In the genomic region with DNA sequence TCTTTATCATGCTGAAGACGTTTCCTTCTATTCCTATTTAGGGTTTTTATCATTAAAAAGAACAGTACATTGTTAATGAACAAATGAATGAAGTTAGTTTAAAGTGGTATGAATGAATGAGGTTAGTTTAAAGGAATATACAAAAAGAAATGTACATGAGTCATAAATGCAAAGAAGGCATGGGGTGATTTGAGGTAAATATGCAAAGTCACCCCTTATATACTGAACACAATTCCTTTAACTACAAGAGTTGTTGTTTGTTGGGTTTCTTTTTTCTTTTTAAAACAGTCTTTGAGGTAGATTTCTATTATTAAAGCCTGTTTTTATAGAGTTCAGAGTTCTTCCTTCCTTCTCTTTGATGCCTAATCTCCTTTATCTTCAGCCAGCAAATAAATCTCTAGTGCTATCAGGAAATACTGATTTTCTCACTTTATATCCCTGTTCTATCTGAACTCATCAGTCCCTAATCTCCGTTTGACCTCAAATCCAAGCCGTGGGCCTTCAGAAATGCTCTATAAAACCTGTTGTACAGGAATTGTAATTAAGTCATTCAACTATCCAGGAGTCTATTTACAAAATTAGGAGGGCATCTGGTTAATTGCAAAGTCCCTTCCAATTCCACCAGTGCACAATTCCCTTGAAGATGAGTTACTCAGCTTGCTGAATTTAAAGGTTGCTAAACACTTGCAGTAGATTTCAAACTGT, we compare ENCODE assay signal across 22 cellular contexts. TPM values are rescaled to one million over a fixed set of nuclear protein-coding genes. Genes with fewer than 3 reads are reported as not detected.
DNase-seq lines count a peak whose midpoint lies in the region; ATAC-seq, FAIRE-seq and TF ChIP-seq lines count a peak whose summit lies in the region.
"Had no signal": no experiment of that assay in that cellular context is flagged by ENCODE, and none has a peak within 500 bp of the region (broad histone marks: within the 10 kb centered on the region; RNA-seq: fewer than 3 reads in every experiment).

No MANE protein-coding gene starts in this region.

- H3K9me3 Mint-ChIP-seq in activated naive CD8-positive, alpha-beta T cell treated with anti-CD3 and anti-CD28 coated beads for 36 hours: no peaks in the 10 kb centered on the region

- TF ChIP-seq RAD21 in A549 (conservative IDR thresholded peaks at IDR 0.05 in 1 of 2, IDR thresholded peaks at IDR 0.05 in 1 of 2): no peak

- TF ChIP-seq CTCF in A549 (IDR thresholded peaks at IDR 0.05) (no peak), bronchial epithelial cell (IDR thresholded peaks at IDR 0.05; ENCODE audit: insufficient read depth, low read length, severe bottlenecking) (no peak), hepatocyte (IDR thresholded peaks at IDR 0.05; ENCODE audit: poor library complexity) (no peak)

- CTCF ChIA-PET in A549 (lab: Yijun Ruan, JAX): no interaction called here

- H3K9me3 ChIP-seq in A549 (no peaks in the 10 kb centered on the region; the same call in 2 of the 3 replicates), hepatocyte (ENCODE audit: low read depth) (no peaks in the 10 kb centered on the region)

- H3K27ac Mint-ChIP-seq in activated naive CD8-positive, alpha-beta T cell treated with anti-CD3 and anti-CD28 coated beads for 36 hours: no peak overlapping the region
- H3K27ac Mint-ChIP-seq: CD14-positive monocyte had no signal

- H3K4me3 ChIP-seq in A549: no peak overlapping the region
- no peak overlapping the region for H3K4me3 ChIP-seq in bronchial epithelial cell (ENCODE audit: low read depth, low read length)
- H3K4me3 ChIP-seq in hepatocyte: no peak overlapping the region
- H3K4me3 ChIP-seq: SK-N-MC had no signal

- peak overlapping the region; percentile 50 for H3K4me2 ChIP-seq in A549
- H3K4me2 ChIP-seq in hepatocyte: peak overlapping the region; percentile 14

- ATAC-seq in A549: no peak
- ATAC-seq in GM19324 (IDR thresholded peaks at IDR 0.05; ENCODE audit: low FRiP score, unreplicated experiment): no peak
- ATAC-seq in GM21423 (IDR thresholded peaks at IDR 0.05; ENCODE audit: unreplicated experiment): no peak

- H3K36me3 ChIP-seq in bronchial epithelial cell (ENCODE audit: control insufficient read depth, insufficient read depth, low read length) (no peaks in the 10 kb centered on the region), hepatocyte (replicated peaks; ENCODE audit: insufficient read depth, low read depth) (no peaks in the 10 kb centered on the region)

- no peak overlapping the region for H3K4me3 Mint-ChIP-seq in activated naive CD8-positive, alpha-beta T cell treated with anti-CD3 and anti-CD28 coated beads for 36 hours
- H3K4me3 Mint-ChIP-seq: CD14-positive monocyte had no signal

- 43% methylated on average over 3 of the region's 3 CpGs for WGBS in A549 (ENCODE audit: missing lambda C conversion rate)
- 22% methylated on average over 3 of the region's 3 CpGs for WGBS in hepatocyte (ENCODE audit: low lambda C conversion rate, missing lambda C conversion rate)

- H3K27me3 ChIP-seq in bronchial epithelial cell (ENCODE audit: control insufficient read depth, insufficient read depth, low read length): no peaks in the 10 kb centered on the region
- H3K27me3 ChIP-seq in hepatocyte: no peaks in the 10 kb centered on the region

- no peaks in the 10 kb centered on the region for H3K79me2 ChIP-seq in hepatocyte

- no peaks in the 10 kb centered on the region for H3K27me3 Mint-ChIP-seq in activated naive CD8-positive, alpha-beta T cell treated with anti-CD3 and anti-CD28 coated beads for 36 hours

- H3K4me1 ChIP-seq in A549 (peaks cover 31% of the 10 kb centered on the region), hepatocyte (ENCODE audit: insufficient read depth) (peaks cover 11% of the 10 kb centered on the region)

- H4K20me1 ChIP-seq in hepatocyte (ENCODE audit: insufficient read depth, poor library complexity, severe bottlenecking): no peaks in the 10 kb centered on the region

- DNase-seq in A549 (ENCODE audit: low read depth in 1 of 2, low spot score in 1 of 2) (peak in 1 of 2 experiments; percentile 19), HT-29 (ENCODE audit: low spot score) (peak; percentile 62), bronchial epithelial cell (ENCODE audit: low read depth) (peak; percentile 26), hepatocyte (ENCODE audit: low spot score) (no peak)
- DNase-seq in activated naive CD8-positive, alpha-beta T cell treated with anti-CD3 and anti-CD28 coated beads for 36 hours: no peak
- no peak for DNase-seq in activated naive CD4-positive, alpha-beta T cell treated with Interleukin-2 at 50 U/mL for 16 hours
- DNase-seq: COR-L47, DMS153, NCI-H1092, NCI-H146, NCI-H2081 treated with DMSO at 0.1 percent for 48 hours, NCI-H2227 treated with DMSO at 0.1 percent for 48 hours, NCI-H524 treated with DMSO at 0.1 percent for 48 hours, Right ventricle myocardium superior had no signal

- POLR2A ChIA-PET in A549 (lab: Yijun Ruan, JAX): no interaction called here

- FAIRE-seq in A549 (lab: Jason Lieb, UNC): no peak
- FAIRE-seq in bronchial epithelial cell (lab: Jason Lieb, UNC): no peak
- FAIRE-seq: GM12892, HTR-8/SVneo, RCC 7860 had no signal

- peak overlapping the region; percentile 64 to 78 for H3K27ac ChIP-seq in A549
- peak overlapping the region; percentile 23 for H3K27ac ChIP-seq in hepatocyte
- H3K27ac ChIP-seq: SK-N-MC had no signal

- H3K4me1 Mint-ChIP-seq in activated naive CD8-positive, alpha-beta T cell treated with anti-CD3 and anti-CD28 coated beads for 36 hours: peaks cover 6% of the 10 kb centered on the region
- H3K4me1 Mint-ChIP-seq: CD14-positive monocyte had no signal

- H2AFZ ChIP-seq in hepatocyte: no peak overlapping the region

- TF ChIP-seq EP300 in A549 (IDR thresholded peaks at IDR 0.05): no peak

- no peak for TF ChIP-seq POLR2A in A549 (IDR thresholded peaks at IDR 0.05; ENCODE audit: low read length)

- no peaks in the 10 kb centered on the region for H3K9me2 ChIP-seq in hepatocyte (replicated peaks; ENCODE audit: insufficient read depth)

- no peaks in the 10 kb centered on the region for H3K36me3 Mint-ChIP-seq in activated naive CD8-positive, alpha-beta T cell treated with anti-CD3 and anti-CD28 coated beads for 36 hours
- H3K36me3 Mint-ChIP-seq: CD14-positive monocyte had no signal

TF ChIP-seq in A549, 52 proteins besides CTCF, POLR2A, EP300 and RAD21:
- no peak for TF ChIP-seq HOXA7 (CRISPR knock-in tag; IDR thresholded peaks at IDR 0.05)
- TF ChIP-seq ZC3H11A (IDR thresholded peaks at IDR 0.05): no peak
- TF ChIP-seq, protein P1, sequence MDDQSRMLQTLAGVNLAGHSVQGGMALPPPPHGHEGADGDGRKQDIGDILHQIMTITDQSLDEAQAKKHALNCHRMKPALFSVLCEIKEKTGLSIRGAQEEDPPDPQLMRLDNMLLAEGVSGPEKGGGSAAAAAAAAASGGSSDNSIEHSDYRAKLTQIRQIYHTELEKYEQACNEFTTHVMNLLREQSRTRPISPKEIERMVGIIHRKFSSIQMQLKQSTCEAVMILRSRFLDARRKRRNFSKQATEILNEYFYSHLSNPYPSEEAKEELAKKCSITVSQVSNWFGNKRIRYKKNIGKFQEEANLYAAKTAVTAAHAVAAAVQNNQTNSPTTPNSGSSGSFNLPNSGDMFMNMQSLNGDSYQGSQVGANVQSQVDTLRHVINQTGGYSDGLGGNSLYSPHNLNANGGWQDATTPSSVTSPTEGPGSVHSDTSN (IDR thresholded peaks at IDR 0.05): no peak
- peak; percentile 53; the same call in 1 of the 2 replicates for TF ChIP-seq NFE2L2 (conservative IDR thresholded peaks at IDR 0.05; ENCODE audit: low read length)
- TF ChIP-seq GATA3 (IDR thresholded peaks at IDR 0.05; ENCODE audit: borderline replicate concordance): peak; percentile 41; the same call in 1 of the 2 replicates
- no peak for TF ChIP-seq ESRRA (IDR thresholded peaks at IDR 0.05; ENCODE audit: borderline replicate concordance, low read length)
- TF ChIP-seq MAFK (IDR thresholded peaks at IDR 0.05; ENCODE audit: partially characterized antibody): peak; percentile 39
- no peak for TF ChIP-seq EHF (CRISPR knock-in tag; IDR thresholded peaks at IDR 0.05)

RNA-seq across cellular contexts. Expression of a gene that starts 31.6 kb away (rescaled TPM):
- 53.5 and 55.3 TPM in 2 replicates for polyA plus RNA-seq in A549 (2011; rRNA removed)
- polyA plus RNA-seq in A549 (2012; cell fraction: cytosol; rRNA removed): 16.9 and 20.2 TPM in 2 replicates
- 14.1 and 19.5 TPM in 2 replicates for polyA plus RNA-seq in A549 (2012; cell fraction: nucleus; rRNA removed)
- polyA plus RNA-seq in A549 (2017; fragmentation: RNase III; extraction: RNeasy Plus Mini Kit Qiagen cat#74134 plus additional on column Dnase treatment): 27.9 to 29.0 TPM (median 28.1 TPM) in 3 replicates
- 32.6 and 34.2 TPM in 2 replicates for polyA minus RNA-seq in A549 (2011; rRNA and poly(A)+ RNA removed)
- total RNA-seq in HT-29 (2014; rRNA removed; shearing (Covaris generic)): 51.2 and 55.5 TPM in 2 replicates
- under 0.01 and 0.38 TPM in 2 replicates for total RNA-seq in bronchial epithelial cell
- 10.0 and 11.6 TPM in 2 replicates for total RNA-seq in hepatocyte
- 3.7 and 3.9 TPM in 2 replicates for polyA plus RNA-seq in hepatocyte
- total RNA-seq in activated naive CD8-positive, alpha-beta T cell treated with anti-CD3 and anti-CD28 coated beads for 36 hours: under 1 TPM; 0.66 to 0.78 TPM
- total RNA-seq: A673 had no signal
- polyA plus RNA-seq: CD14-positive monocyte had no signal

Comparison
In these comparisons a context has a peak if more than half of its experiments do, and no peak if none do; other contexts are left out.
1. DNase-seq: peak in HT-29 (single experiment) and bronchial epithelial cell (single experiment); none in hepatocyte (single experiment), activated naive CD8-positive, alpha-beta T cell treated with anti-CD3 and anti-CD28 coated beads for 36 hours (single experiment) and activated naive CD4-positive, alpha-beta T cell treated with Interleukin-2 at 50 U/mL for 16 hours (single experiment).